13 cellular contexts compared by ENCODE assay signal in genomic region chr2:121076501-121076820, GRCh38.
A peak's percentile ranks its signal among the peaks of the same experiment; 100 is the strongest.
DNase-seq lines count a peak whose midpoint lies in the region; ATAC-seq, FAIRE-seq and TF ChIP-seq lines count a peak whose summit lies in the region.
"Had no signal": no experiment of that assay in that cellular context is flagged by ENCODE, and none has a peak within 500 bp of the region (broad histone marks: within the 10 kb centered on the region; RNA-seq: fewer than 3 reads in every experiment).

No MANE protein-coding gene starts in this region.

- H3K36me3 ChIP-seq in GM23338 (ENCODE audit: insufficient read depth) (no peaks in the 10 kb centered on the region), Loucy (ENCODE audit: insufficient read depth, low read length) (no peaks in the 10 kb centered on the region), H1 (ENCODE audit: control insufficient read depth in 2 of 4, insufficient read depth in 4 of 4, low read length in 3 of 4) (no peaks in the 10 kb centered on the region), SJCRH30 (no peaks in the 10 kb centered on the region)
- H3K36me3 ChIP-seq: BLaER1 treated with 17β-estradiol and CSF1 and Interleukin-3, amounts not matched to agents 10 nM and 100 nM had no signal

- H3K9me2 ChIP-seq in GM23338 (ENCODE audit: insufficient read depth), result no peaks in the 10 kb centered on the region
- H3K9me2 ChIP-seq in Loucy (replicated peaks; ENCODE audit: low read depth, low read length), result no peaks in the 10 kb centered on the region
- H3K9me2 ChIP-seq: SK-N-SH had no signal

- H4K20me1 ChIP-seq in GM23338 (replicated peaks; ENCODE audit: insufficient read depth) (no peaks in the 10 kb centered on the region), Loucy (ENCODE audit: insufficient read depth, low read length, poor library complexity, severe bottlenecking) (no peaks in the 10 kb centered on the region), H1 (replicated peaks in 1 of 2; ENCODE audit: control insufficient read depth in 1 of 2, insufficient read depth in 2 of 2, low read length in 2 of 2) (peaks cover 0 to 6% of the 10 kb centered on the region in 2 experiments)

- FAIRE-seq in H1 (lab: Jason Lieb, UNC) (no peak), urothelium cell line (lab: Jason Lieb, UNC) (peak; percentile 83)

- H3K4me3 ChIP-seq in GM23338 (peak overlapping the region; percentile 53), Loucy (ENCODE audit: low read length, poor library complexity, severe bottlenecking) (no peak overlapping the region), H1 (ENCODE audit: extremely low read depth in 1 of 4, insufficient read depth in 2 of 4, low read depth in 3 of 4, low read length in 4 of 4) (peak overlapping the region in 3 of 4 experiments; percentile 28 to 54 (median 36); a peak in 5 of 8 replicates), SJCRH30 (no peak overlapping the region)

- H3F3A ChIP-seq in GM23338 (replicated peaks; ENCODE audit: low read depth), result peaks cover 14% of the 10 kb centered on the region
- H3F3A ChIP-seq in Loucy (ENCODE audit: low read depth), result no peaks in the 10 kb centered on the region

- no peaks in the 10 kb centered on the region for H3K9me3 Mint-ChIP-seq in GM23338
- H3K9me3 Mint-ChIP-seq: HFFc6 had no signal

- TF ChIP-seq POLR2A in H1 (IDR thresholded peaks at IDR 0.05; ENCODE audit: control extremely low read depth in 1 of 2, low read depth in 2 of 2, low read length in 2 of 2), result no peak

- no peak overlapping the region for H4K8ac ChIP-seq in H1 (ENCODE audit: extremely low read depth, insufficient read depth, low read length)

- TF ChIP-seq EP300 in H1 (IDR thresholded peaks at IDR 0.05; ENCODE audit: borderline replicate concordance in 1 of 2, low read depth in 2 of 2, low read length in 2 of 2), result no peak

- H4K91ac ChIP-seq in H1 (replicated peaks; ENCODE audit: insufficient read length, low read length), result no peak overlapping the region

- WGBS in H1 (ENCODE audit: extremely low coverage in 1 of 2, insufficient coverage in 1 of 2, insufficient read length in 1 of 2, insufficient replicate concordance in 2 of 2, low coverage in 1 of 2, low lambda C conversion rate in 2 of 2, missing lambda C conversion rate in 1 of 2), 2 experiments, result 21% methylated on average over 8 of the region's 8 CpGs; no CpG with 5 or more reads in 1 of the 2 experiments

- H3K23ac ChIP-seq in H1 (ENCODE audit: insufficient read length), result no peak overlapping the region

- no peak overlapping the region for H2BK12ac ChIP-seq in H1 (ENCODE audit: low read depth, low read length)

- H2BK15ac ChIP-seq in H1 (ENCODE audit: low read length), result no peak overlapping the region

- no peak overlapping the region for H3K4ac ChIP-seq in H1 (replicated peaks; ENCODE audit: insufficient read length, low read depth, low read length)

- H3K36me3 Mint-ChIP-seq in GM23338 (ENCODE audit: low read depth), result no peaks in the 10 kb centered on the region; the same call in 2 of the 3 replicates

- no peaks in the 10 kb centered on the region for H3K79me1 ChIP-seq in H1 (ENCODE audit: low read depth, low read length)

- no peak overlapping the region for H2BK120ac ChIP-seq in H1 (replicated peaks; ENCODE audit: low read depth, low read length)

- H3K4me2 ChIP-seq in GM23338, result peak overlapping the region; percentile 84
- no peak overlapping the region for H3K4me2 ChIP-seq in Loucy (ENCODE audit: low read depth, low read length, poor library complexity, severe bottlenecking)
- H3K4me2 ChIP-seq in H1 (ENCODE audit: insufficient read depth in 1 of 2, low read depth in 2 of 2, low read length in 2 of 2), result peak overlapping the region; percentile 76 to 92

- peaks cover 49% of the 10 kb centered on the region for H3K27me3 Mint-ChIP-seq in GM23338 (ENCODE audit: insufficient read depth, low read depth, poor library complexity)

- CTCF ChIA-PET in H1 (lab: Charles Lee; ENCODE audit: partially characterized antibody), result interaction anchor here (0.9 to 23.5 kb wide), 18 partner anchors 19 to 523 kb away, joined by 3 to 434 read pairs (median 4); no protein-coding TSS in a partner anchor

- no peaks in the 10 kb centered on the region for H3K9me3 ChIP-seq in Loucy (ENCODE audit: insufficient read depth, low read depth, low read length)
- no peaks in the 10 kb centered on the region for H3K9me3 ChIP-seq in H1 (ENCODE audit: insufficient read depth in 2 of 2, low read depth in 1 of 2, low read length in 1 of 2)
- no peaks in the 10 kb centered on the region for H3K9me3 ChIP-seq in SJCRH30 (replicated peaks)
- H3K9me3 ChIP-seq: BLaER1 treated with 17β-estradiol and CSF1 and Interleukin-3, amounts not matched to agents 10 nM and 100 nM; SK-N-SH had no signal

- H3K27ac Mint-ChIP-seq in GM23338, result no peak overlapping the region

- H3K14ac ChIP-seq in H1 (ENCODE audit: insufficient read length), result no peak overlapping the region

- POLR2A ChIA-PET in H1 (lab: Charles Lee; ENCODE audit: partially characterized antibody), result interaction anchor here (0.7 to 3.6 kb wide), 20 partner anchors 9 to 387 kb away, joined by 3 to 51 read pairs (median 8); partner anchors contain the start of gene GLI2

- H3K4me3 Mint-ChIP-seq in GM23338, result peak overlapping the region; percentile 73

- no peak overlapping the region for H3K18ac ChIP-seq in H1 (ENCODE audit: extremely low read depth, low read length)

- H3K79me2 ChIP-seq in GM23338 (replicated peaks; ENCODE audit: insufficient read depth) (no peaks in the 10 kb centered on the region), Loucy (ENCODE audit: insufficient read depth, low read length) (no peaks in the 10 kb centered on the region), H1 (ENCODE audit: control insufficient read depth in 1 of 2, insufficient read depth in 2 of 2, low read length in 2 of 2) (no peaks in the 10 kb centered on the region)

- H3K9ac ChIP-seq in Loucy (ENCODE audit: low read depth, low read length, poor library complexity, severe bottlenecking) (no peak overlapping the region), H1 (replicated peaks in 1 of 4; ENCODE audit: extremely low read depth in 1 of 4, low read depth in 3 of 4, low read length in 3 of 4) (no peak overlapping the region)
- H3K9ac ChIP-seq: BLaER1 treated with 17β-estradiol and CSF1 and Interleukin-3, amounts not matched to agents 10 nM and 100 nM; SK-N-SH had no signal

- H2AFZ ChIP-seq in GM23338 (peak overlapping the region; percentile 80; the same call in 1 of the 2 replicates), Loucy (ENCODE audit: low read length) (0 out of 2 replicates have a peak overlapping the region, but pooled peaks have one; percentile 23), H1 (ENCODE audit: low read length) (no peak overlapping the region)

- peaks cover 29% of the 10 kb centered on the region for H3K27me3 ChIP-seq in GM23338 (ENCODE audit: insufficient read depth)
- H3K27me3 ChIP-seq in Loucy (ENCODE audit: insufficient read depth, low read length, poor library complexity, severe bottlenecking), result no peaks in the 10 kb centered on the region
- peaks cover 0 to 32% (median 20%) of the 10 kb centered on the region in 4 experiments; a peak in 6 of 7 replicates for H3K27me3 ChIP-seq in H1 (replicated peaks in 1 of 4; ENCODE audit: control insufficient read depth in 3 of 4, extremely low read depth in 1 of 4, insufficient read depth in 3 of 4, low read length in 3 of 4)
- H3K27me3 ChIP-seq in SJCRH30, result peaks cover 3% of the 10 kb centered on the region; the same call in 1 of the 2 replicates

- no peak overlapping the region for H2BK5ac ChIP-seq in H1 (ENCODE audit: low read depth, low read length)

- no peak for TF ChIP-seq RAD21 in H1 (IDR thresholded peaks at IDR 0.05 in 1 of 2, conservative IDR thresholded peaks at IDR 0.05 in 1 of 2; ENCODE audit: low read depth in 2 of 2, low read length in 2 of 2)

- H4K5ac ChIP-seq in H1 (ENCODE audit: insufficient read length, low read depth, low read length), result no peak overlapping the region

- TF ChIP-seq CTCF in GM23338 (conservative IDR thresholded peaks at IDR 0.05; ENCODE audit: low read depth in 2 of 2) (no peak), Loucy (conservative IDR thresholded peaks at IDR 0.05; ENCODE audit: low read length) (no peak), H1 (IDR thresholded peaks at IDR 0.05; ENCODE audit: control extremely low read depth in 1 of 3, insufficient read depth in 1 of 3, low read depth in 1 of 3, low read length in 3 of 3) (no peak)

- H3K27ac ChIP-seq in GM23338 (ENCODE audit: low read depth) (no peak overlapping the region), H1 (ENCODE audit: low read depth, low read length) (no peak overlapping the region), SJCRH30 (no peak overlapping the region)
- H3K27ac ChIP-seq: BLaER1 treated with 17β-estradiol and CSF1 and Interleukin-3, amounts not matched to agents 10 nM and 100 nM had no signal

- H3K23me2 ChIP-seq in H1 (ENCODE audit: low read depth, low read length), result peaks cover 11% of the 10 kb centered on the region; the same call in 1 of the 2 replicates

- no peak overlapping the region for H3K56ac ChIP-seq in H1 (replicated peaks; ENCODE audit: insufficient read length, low read depth, low read length)

- peaks cover 7% of the 10 kb centered on the region for H3K4me1 Mint-ChIP-seq in GM23338

- no peak overlapping the region for H2BK20ac ChIP-seq in H1 (ENCODE audit: low read length)

- H2AK5ac ChIP-seq in H1 (ENCODE audit: low read depth, low read length), result no peak overlapping the region

- DNase-seq in GM23338 (ENCODE audit: low spot score) (no peak), H1 (ENCODE audit: low read depth in 1 of 2, low spot score in 2 of 2) (peak in 1 of 2 experiments; percentile 68), urothelium cell line (ENCODE audit: low spot score) (no peak), SJCRH30 (no peak), GDM1 (lab: John Stamatoyannopoulos, UW) (no peak), EL (no peak)
- DNase-seq: DMS153, NCI-H187 treated with DMSO at 0.1 percent for 48 hours, NCI-H524 treated with DMSO at 0.1 percent for 48 hours had no signal

- ATAC-seq in GM23338, result peak; percentile 6

- peaks cover 9% of the 10 kb centered on the region for H3K4me1 ChIP-seq in GM23338 (ENCODE audit: insufficient read depth)
- H3K4me1 ChIP-seq in Loucy (ENCODE audit: insufficient read depth, low read length, poor library complexity, severe bottlenecking), result no peaks in the 10 kb centered on the region
- peaks cover 0 to 19% (median 13%) of the 10 kb centered on the region in 4 experiments; a peak in 6 of 7 replicates for H3K4me1 ChIP-seq in H1 (replicated peaks in 1 of 4; ENCODE audit: control insufficient read depth in 3 of 4, insufficient read depth in 4 of 4, low read length in 3 of 4)
- H3K4me1 ChIP-seq in SJCRH30, result peaks cover 16% of the 10 kb centered on the region; the same call in 1 of the 2 replicates

TF ChIP-seq in GM23338, 12 proteins besides CTCF, POLR2A, EP300 and RAD21 (continues in another document):
- no peak for TF ChIP-seq ZNF331 (CRISPR knock-in tag; IDR thresholded peaks at IDR 0.05; ENCODE audit: low read depth)

TF ChIP-seq in H1, 55 proteins besides CTCF, POLR2A, EP300 and RAD21 (continues in another document):
- TF ChIP-seq RBBP5 (IDR thresholded peaks at IDR 0.05; ENCODE audit: borderline replicate concordance, low read depth, low read length), result no peak
- no peak for TF ChIP-seq CHD2 (IDR thresholded peaks at IDR 0.05; ENCODE audit: low read length)
- no peak for TF ChIP-seq FOSL1 (IDR thresholded peaks at IDR 0.05; ENCODE audit: insufficient read depth, low read depth, low read length)
- no peak for TF ChIP-seq POU5F1 (IDR thresholded peaks at IDR 0.05; ENCODE audit: low read depth, low read length)
- no peak for TF ChIP-seq SP2 (IDR thresholded peaks at IDR 0.05; ENCODE audit: low read length)

Comparison
In these comparisons a context has a peak if more than half of its experiments do, and no peak if none do; other contexts are left out.
1. H3K4me3 ChIP-seq: peak in GM23338 (single experiment) and H1 (3 of 4); none in Loucy (single experiment) and SJCRH30 (single experiment).